Comparison of ENCODE assay signal across 8 cellular contexts in the genomic region with DNA sequence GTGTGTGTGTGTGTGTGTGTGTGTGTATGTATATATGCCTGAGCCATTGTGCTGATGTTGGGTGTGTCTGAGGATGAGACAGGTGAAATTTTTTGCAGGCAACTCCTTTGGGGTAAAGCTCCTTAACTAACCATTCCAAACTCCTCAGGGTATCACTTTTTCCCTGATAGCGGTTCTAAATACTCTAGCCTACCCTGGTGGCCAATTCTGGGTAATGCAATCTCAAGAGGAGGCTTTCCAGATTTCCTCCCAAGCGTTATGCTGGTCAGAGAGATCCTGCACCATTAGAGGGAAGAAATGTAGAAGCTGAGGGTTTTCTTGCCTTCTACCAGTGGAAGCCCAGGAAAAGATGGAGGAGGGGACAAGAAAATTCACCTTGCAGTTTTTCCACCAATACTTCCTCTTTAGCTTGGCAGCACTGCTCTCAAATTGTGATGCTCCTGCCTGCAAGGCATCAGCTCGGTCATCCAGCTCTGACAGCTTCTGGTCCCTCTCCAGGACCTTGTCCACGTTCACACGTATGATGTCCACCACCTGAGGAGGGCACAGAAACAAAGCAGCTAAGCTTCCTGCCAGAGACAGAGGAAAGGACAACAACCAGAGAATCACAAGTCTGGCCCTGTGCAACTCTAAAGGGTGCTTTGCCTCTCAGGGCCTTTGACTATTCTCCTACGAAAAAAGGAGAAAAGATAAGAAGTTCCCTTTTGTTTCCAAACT. TPM values are rescaled to one million over a fixed set of nuclear protein-coding genes. Genes with fewer than 3 reads are reported as not detected.
DNase-seq lines count a peak whose midpoint lies in the region; ATAC-seq, FAIRE-seq and TF ChIP-seq lines count a peak whose summit lies in the region.

No MANE protein-coding gene starts in this region.

- H3K27me3 ChIP-seq in Panc1 (ENCODE audit: control insufficient read depth, insufficient read depth, low read length) (no peaks in the 10 kb centered on the region), keratinocyte (ENCODE audit: control insufficient read depth, extremely low read depth, insufficient read depth, low read length) (no peaks in the 10 kb centered on the region)

- no peak overlapping the region for H3K27ac ChIP-seq in Panc1 (ENCODE audit: low read length)
- H3K27ac ChIP-seq in keratinocyte (ENCODE audit: control insufficient read depth, insufficient read depth, low read length) = no peak overlapping the region

- DNase-seq in NCI-H1436 (lab: John Stamatoyannopoulos, UW) = peak; percentile 27
- DNase-seq in NCI-H1436 treated with DMSO at 0.1 percent for 48 hours (lab: John Stamatoyannopoulos, UW) = no peak
- peak; percentile 84 for DNase-seq in HuH-7 (ENCODE audit: low spot score)
- DNase-seq in Panc1 (ENCODE audit: low read depth, low spot score) = peak; percentile 41
- peak; percentile 75 for DNase-seq in MCF 10A (ENCODE audit: unreplicated experiment)
- DNase-seq in keratinocyte (ENCODE audit: low read depth, low spot score) = no peak

- peaks cover 32% of the 10 kb centered on the region for H3K36me3 Mint-ChIP-seq in MCF 10A (ENCODE audit: insufficient read depth, unreplicated experiment)
- peaks cover 92% of the 10 kb centered on the region for H3K36me3 Mint-ChIP-seq in stimulated activated naive CD8-positive, alpha-beta T cell treated with anti-CD3 and anti-CD28 coated beads, Interleukin-15, Interleukin-2, amounts not matched to agents 100 ng/mL and 50 ng/mL, for 24 hours (ENCODE audit: low read depth)

- H4K20me1 ChIP-seq in keratinocyte (ENCODE audit: control insufficient read depth, extremely low read depth, insufficient read depth, low read length) = no peaks in the 10 kb centered on the region

- dilution Hi-C loops in keratinocyte (cut with MboI; ENCODE audit: extremely low pct_ligation_motif_present, low sequenced_read_pairs) = no loop called here

- no peaks in the 10 kb centered on the region for H3K27me3 Mint-ChIP-seq in MCF 10A (ENCODE audit: insufficient read depth, unreplicated experiment)
- no peaks in the 10 kb centered on the region for H3K27me3 Mint-ChIP-seq in stimulated activated naive CD8-positive, alpha-beta T cell treated with anti-CD3 and anti-CD28 coated beads, Interleukin-15, Interleukin-2, amounts not matched to agents 100 ng/mL and 50 ng/mL, for 24 hours

- in situ Hi-C loops in Panc1 (cut with HindIII; ENCODE audit: low pct_unique_long_range_greater_than_20kb, low sequenced_read_pairs) = no loop called here

- H3K4me3 ChIP-seq in Panc1 (ENCODE audit: low read depth in 2 of 2, low read length in 2 of 2) = no peak overlapping the region
- H3K4me3 ChIP-seq in keratinocyte (ENCODE audit: control insufficient read depth in 2 of 3, extremely low read depth in 1 of 3, insufficient read depth in 2 of 3, low read depth in 1 of 3, low read length in 3 of 3) = no peak overlapping the region

- POLR2A ChIA-PET in Panc1 (lab: Charles Lee) = interaction anchor here (0.6 kb wide), 2 partner anchors 145 to 408 kb away, joined by 3 read pairs; no protein-coding TSS in a partner anchor
- POLR2A ChIA-PET in MCF 10A (lab: Yijun Ruan, JAX) = interaction anchor here (0.6 to 2.1 kb wide), 15 partner anchors 14 to 153 kb away, joined by 3 to 22 read pairs (median 5); a partner anchor contains a TSS

- intact Hi-C loops in Panc1 (cut with micrococcal nuclease; ENCODE audit: unreplicated experiment) = loop anchor here (1.0 to 5.0 kb wide), 2 partner anchors 42 to 138 kb away; no protein-coding TSS in a partner anchor
- intact Hi-C loops in MCF 10A (cut with micrococcal nuclease) = loop anchor here (1.0 to 10.0 kb wide), 6 partner anchors 42 to 478 kb away; a partner anchor contains a TSS

- TF ChIP-seq CTCF in Panc1 (IDR thresholded peaks at IDR 0.05) (peak; percentile 83), MCF 10A (IDR thresholded peaks at IDR 0.05; ENCODE audit: unreplicated experiment) (peak; percentile 87), keratinocyte (optimal IDR thresholded peaks at IDR 0.05 in 1 of 3, IDR thresholded peaks at IDR 0.05 in 1 of 3, conservative IDR thresholded peaks at IDR 0.05 in 1 of 3; ENCODE audit: extremely low read depth in 1 of 3, insufficient read depth in 2 of 3, low read length in 3 of 3) (peak; percentile 66 to 91 (median 81))

- H3K27ac Mint-ChIP-seq in MCF 10A (ENCODE audit: low read depth, unreplicated experiment) = no peak overlapping the region
- peak overlapping the region; percentile 87 for H3K27ac Mint-ChIP-seq in stimulated activated naive CD8-positive, alpha-beta T cell treated with anti-CD3 and anti-CD28 coated beads, Interleukin-15, Interleukin-2, amounts not matched to agents 100 ng/mL and 50 ng/mL, for 24 hours

- no peaks in the 10 kb centered on the region for H3K4me1 Mint-ChIP-seq in MCF 10A (ENCODE audit: insufficient read depth, unreplicated experiment)
- peaks cover 92% of the 10 kb centered on the region for H3K4me1 Mint-ChIP-seq in stimulated activated naive CD8-positive, alpha-beta T cell treated with anti-CD3 and anti-CD28 coated beads, Interleukin-15, Interleukin-2, amounts not matched to agents 100 ng/mL and 50 ng/mL, for 24 hours (ENCODE audit: low read depth)

- H3K4me3 Mint-ChIP-seq in MCF 10A (ENCODE audit: unreplicated experiment) = no peak overlapping the region
- peak overlapping the region; percentile 68 for H3K4me3 Mint-ChIP-seq in stimulated activated naive CD8-positive, alpha-beta T cell treated with anti-CD3 and anti-CD28 coated beads, Interleukin-15, Interleukin-2, amounts not matched to agents 100 ng/mL and 50 ng/mL, for 24 hours

- H3K9me3 ChIP-seq in Panc1 (ENCODE audit: control insufficient read depth, insufficient read depth, low read depth, low read length) = no peaks in the 10 kb centered on the region
- H3K9me3 ChIP-seq in keratinocyte (ENCODE audit: control insufficient read depth, low read depth, low read length) = no peaks in the 10 kb centered on the region

- no peaks in the 10 kb centered on the region for H3K9me1 ChIP-seq in keratinocyte (ENCODE audit: control insufficient read depth, extremely low read depth, insufficient read depth, low read length)

- H3K79me2 ChIP-seq in keratinocyte (ENCODE audit: control insufficient read depth, insufficient read depth, low read length) = peaks cover 3% of the 10 kb centered on the region

- no TSS peak for BruUV-seq in Panc1 (replicated peaks; lab: Mats Ljungman, UMichigan)
- no TSS peak for BruUV-seq in MCF 10A (replicated peaks; lab: Mats Ljungman, UMichigan)

- no peak overlapping the region for H3K4me2 ChIP-seq in keratinocyte (ENCODE audit: control insufficient read depth, extremely low read depth, insufficient read depth, low read depth, low read length)

- H3K9ac ChIP-seq in keratinocyte (ENCODE audit: control insufficient read depth, extremely low read depth, insufficient read depth, low read length) = no peak overlapping the region

- H3K4me1 ChIP-seq in Panc1 (ENCODE audit: control insufficient read depth, insufficient read depth, low read length) = peaks cover 9% of the 10 kb centered on the region
- H3K4me1 ChIP-seq in keratinocyte (ENCODE audit: control insufficient read depth, extremely low read depth, insufficient read depth, low read length) = peaks cover 15% of the 10 kb centered on the region

- H3K9me3 Mint-ChIP-seq in MCF 10A (ENCODE audit: unreplicated experiment) = no peaks in the 10 kb centered on the region
- no peaks in the 10 kb centered on the region for H3K9me3 Mint-ChIP-seq in stimulated activated naive CD8-positive, alpha-beta T cell treated with anti-CD3 and anti-CD28 coated beads, Interleukin-15, Interleukin-2, amounts not matched to agents 100 ng/mL and 50 ng/mL, for 24 hours

- H2AFZ ChIP-seq in keratinocyte (ENCODE audit: control insufficient read depth, low read length) = no peak overlapping the region

- H3K36me3 ChIP-seq in Panc1 (ENCODE audit: control insufficient read depth, insufficient read depth, low read length) (no peaks in the 10 kb centered on the region; the same call in none of the 2 replicates), keratinocyte (ENCODE audit: control insufficient read depth in 2 of 2, extremely low read depth in 1 of 2, insufficient read depth in 2 of 2, low read length in 2 of 2) (peaks cover 10 to 20% of the 10 kb centered on the region in 2 experiments)

- peak; percentile 64; the same call in 1 of the 2 replicates for ATAC-seq in Panc1
- no peak for ATAC-seq in GM21825 (IDR thresholded peaks at IDR 0.05; ENCODE audit: unreplicated experiment)

- CTCF ChIA-PET in Panc1 (lab: Charles Lee) (interaction anchor here (0.6 to 1.5 kb wide), 6 partner anchors 23 to 143 kb away, joined by 3 to 7 read pairs (median 4); no protein-coding TSS in a partner anchor), MCF 10A (lab: Yijun Ruan, JAX) (interaction anchor here (0.6 to 2.7 kb wide), 48 partner anchors 10 to 1817 kb away, joined by 3 to 59 read pairs (median 5); a partner anchor contains a TSS)

- peak; percentile 17 for FAIRE-seq in keratinocyte (lab: Jason Lieb, UNC)

RNA-seq across cellular contexts. Expression of a gene that starts 4.9 kb away (rescaled TPM):
- total RNA-seq in Panc1 (2021; ENCODE audit: unreplicated experiment) = 11.2 TPM
- polyA plus RNA-seq in Panc1 (2012; ENCODE audit: insufficient read length) = 8.1 TPM
- total RNA-seq in MCF 10A (2022) = 2.5 and 2.9 TPM in 2 replicates
- 5.3 to 7.8 TPM (median 6.7 TPM) in 3 replicates for polyA plus RNA-seq in keratinocyte
- polyA plus RNA-seq in keratinocyte (2011; ENCODE audit: low read depth) = 0.42 TPM
- polyA plus RNA-seq in keratinocyte (2011; cell fraction: cytosol; rRNA removed) = 5.4 and 8.0 TPM in 2 replicates
- 22.3 and 24.4 TPM in 2 replicates for polyA plus RNA-seq in keratinocyte (2011; cell fraction: nucleus; rRNA removed)
- 2.3 and 3.8 TPM in 2 replicates for polyA plus RNA-seq in keratinocyte (2012; ENCODE audit: low replicate concordance)
- 4.9 to 6.2 TPM (median 5.9 TPM) in 3 replicates for polyA minus RNA-seq in keratinocyte
- polyA minus RNA-seq in keratinocyte (2011; cell fraction: cytosol; rRNA and poly(A)+ RNA removed) = 0.58 TPM
- polyA minus RNA-seq in keratinocyte (2011; cell fraction: nucleus; rRNA and poly(A)+ RNA removed) = 3.0 and 7.9 TPM in 2 replicates

RNA-seq across cellular contexts. Expression of a gene that starts 13.8 kb away (rescaled TPM):
- total RNA-seq in Panc1 (2021; ENCODE audit: unreplicated experiment) (7.8 TPM), MCF 10A (2022) (8.1 and 9.3 TPM in 2 replicates)
- 7.9 TPM for polyA plus RNA-seq in Panc1 (2012; ENCODE audit: insufficient read length)
- 4.2 to 6.0 TPM (median 4.8 TPM) in 3 replicates for polyA plus RNA-seq in keratinocyte
- polyA plus RNA-seq in keratinocyte (2011; ENCODE audit: low read depth) = 7.0 TPM
- polyA plus RNA-seq in keratinocyte (2011; cell fraction: cytosol; rRNA removed) = 2.5 and 3.5 TPM in 2 replicates
- 6.4 and 9.5 TPM in 2 replicates for polyA plus RNA-seq in keratinocyte (2011; cell fraction: nucleus; rRNA removed)
- 2.2 and 5.2 TPM in 2 replicates for polyA plus RNA-seq in keratinocyte (2012; ENCODE audit: low replicate concordance)
- 3.1 to 6.7 TPM (median 6.0 TPM) in 3 replicates for polyA minus RNA-seq in keratinocyte
- 2.5 TPM for polyA minus RNA-seq in keratinocyte (2011; cell fraction: cytosol; rRNA and poly(A)+ RNA removed)
- polyA minus RNA-seq in keratinocyte (2011; cell fraction: nucleus; rRNA and poly(A)+ RNA removed) = 4.0 and 5.6 TPM in 2 replicates

RNA-seq across cellular contexts. Expression of a gene that starts 20.9 kb away (rescaled TPM):
- total RNA-seq in Panc1 (2021; ENCODE audit: unreplicated experiment) (0.23 TPM), MCF 10A (2022) (not detected in 2 replicates)
- polyA plus RNA-seq in Panc1 (2012; ENCODE audit: insufficient read length) = 0.98 TPM
- polyA plus RNA-seq in keratinocyte = not detected in 3 replicates
- polyA plus RNA-seq in keratinocyte (2011; ENCODE audit: low read depth) = not detected
- not detected in 2 replicates for polyA plus RNA-seq in keratinocyte (2011; cell fraction: cytosol; rRNA removed)
- not detected in 2 replicates for polyA plus RNA-seq in keratinocyte (2011; cell fraction: nucleus; rRNA removed)
- polyA plus RNA-seq in keratinocyte (2012; ENCODE audit: low replicate concordance) = not detected in 2 replicates
- polyA minus RNA-seq in keratinocyte = not detected in 3 replicates
- not detected for polyA minus RNA-seq in keratinocyte (2011; cell fraction: cytosol; rRNA and poly(A)+ RNA removed)
- not detected in 2 replicates for polyA minus RNA-seq in keratinocyte (2011; cell fraction: nucleus; rRNA and poly(A)+ RNA removed)

RNA-seq across cellular contexts. Expression of a gene that starts 27.4 kb away (rescaled TPM):
- 194 TPM for total RNA-seq in Panc1 (2021; ENCODE audit: unreplicated experiment)
- 85.5 TPM for polyA plus RNA-seq in Panc1 (2012; ENCODE audit: insufficient read length)
- 230 and 314 TPM in 2 replicates for total RNA-seq in MCF 10A (2022)
- polyA plus RNA-seq in keratinocyte = 76.5 to 184 TPM (median 130 TPM) in 3 replicates
- polyA plus RNA-seq in keratinocyte (2011; ENCODE audit: low read depth) = 76.9 TPM
- polyA plus RNA-seq in keratinocyte (2011; cell fraction: cytosol; rRNA removed) = 155 and 198 TPM in 2 replicates
- 60.2 and 69.9 TPM in 2 replicates for polyA plus RNA-seq in keratinocyte (2011; cell fraction: nucleus; rRNA removed)
- 163 and 213 TPM in 2 replicates for polyA plus RNA-seq in keratinocyte (2012; ENCODE audit: low replicate concordance)
- polyA minus RNA-seq in keratinocyte = 8.3 to 26.0 TPM (median 23.7 TPM) in 3 replicates
- 31.7 TPM for polyA minus RNA-seq in keratinocyte (2011; cell fraction: cytosol; rRNA and poly(A)+ RNA removed)
- polyA minus RNA-seq in keratinocyte (2011; cell fraction: nucleus; rRNA and poly(A)+ RNA removed) = 7.3 and 7.8 TPM in 2 replicates

RNA-seq across cellular contexts. Expression of a gene that starts 28.3 kb away (rescaled TPM):
- total RNA-seq in Panc1 (2021; ENCODE audit: unreplicated experiment) (80.3 TPM), MCF 10A (2022) (31.9 and 52.0 TPM in 2 replicates)
- polyA plus RNA-seq in Panc1 (2012; ENCODE audit: insufficient read length) = 44.0 TPM
- 12.3 to 34.6 TPM (median 33.7 TPM) in 3 replicates for polyA plus RNA-seq in keratinocyte
- polyA plus RNA-seq in keratinocyte (2011; ENCODE audit: low read depth) = 10.5 TPM
- 12.0 and 14.9 TPM in 2 replicates for polyA plus RNA-seq in keratinocyte (2011; cell fraction: cytosol; rRNA removed)
- 17.8 and 18.1 TPM in 2 replicates for polyA plus RNA-seq in keratinocyte (2011; cell fraction: nucleus; rRNA removed)
- 6.2 and 29.3 TPM in 2 replicates for polyA plus RNA-seq in keratinocyte (2012; ENCODE audit: low replicate concordance)
- 18.2 to 60.7 TPM (median 52.1 TPM) in 3 replicates for polyA minus RNA-seq in keratinocyte
- polyA minus RNA-seq in keratinocyte (2011; cell fraction: cytosol; rRNA and poly(A)+ RNA removed) = 25.1 TPM
- 17.0 and 26.1 TPM in 2 replicates for polyA minus RNA-seq in keratinocyte (2011; cell fraction: nucleus; rRNA and poly(A)+ RNA removed)

Comparison
In these comparisons a context has a peak if more than half of its experiments do, and no peak if none do; other contexts are left out.
1. DNase-seq: peak in NCI-H1436 (single experiment), HuH-7 (single experiment), Panc1 (single experiment) and MCF 10A (single experiment); none in NCI-H1436 treated with DMSO at 0.1 percent for 48 hours (single experiment) and keratinocyte (single experiment).
2. Peak in every context shown above with its lines, with median percentiles within 50 percentile points of each other: CTCF ChIP-seq.